Comparison of ENCODE assay signal across 8 cellular contexts in the genomic region with DNA sequence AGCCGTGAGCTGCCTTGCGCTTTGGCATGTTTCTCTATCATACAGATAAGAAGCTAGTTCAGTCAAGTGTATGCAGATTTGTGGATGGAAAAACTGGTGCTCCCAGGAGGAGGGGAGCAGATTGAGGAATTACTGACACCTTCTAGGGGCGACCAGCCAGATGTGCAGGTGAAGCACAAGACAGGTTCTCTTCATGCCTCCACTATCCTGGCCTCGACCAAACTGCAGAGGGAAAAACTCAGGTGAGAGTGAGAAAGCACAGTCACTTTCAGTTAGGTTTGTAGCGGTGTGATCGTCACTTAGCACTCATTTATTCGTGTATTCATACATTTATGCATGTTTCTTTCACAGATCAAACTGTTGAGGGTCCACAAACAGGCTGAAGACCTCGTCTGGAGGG. TPM values are rescaled to one million over a fixed set of nuclear protein-coding genes. Genes with fewer than 3 reads are reported as not detected.
DNase-seq lines count a peak whose midpoint lies in the region; ATAC-seq and TF ChIP-seq lines count a peak whose summit lies in the region.

No MANE protein-coding gene starts in this region.

- CTCF ChIA-PET in RWPE1 (lab: Yijun Ruan, JAX): interaction anchor here (0.6 kb wide), 1 partner anchor 22 kb away, joined by 3 read pairs; no protein-coding TSS in a partner anchor

- no peaks in the 10 kb centered on the region for H3K27me3 ChIP-seq in esophagus muscularis mucosa

- 28% methylated on average over 8 of the region's 8 CpGs for WGBS in esophagus muscularis mucosa

- H3K9ac ChIP-seq in ES-I3 (ENCODE audit: low read depth, low read length): peak overlapping the region; percentile 92

- H3K36me3 ChIP-seq in ES-I3 (ENCODE audit: insufficient read depth, low read length) (no peaks in the 10 kb centered on the region), esophagus muscularis mucosa (peaks cover 0 to 20% (median 8%) of the 10 kb centered on the region in 4 donors)

- peak overlapping the region; percentile 77 to 99 (median 86) for H3K4me3 ChIP-seq in esophagus muscularis mucosa

- no peak for TF ChIP-seq EP300 in esophagus muscularis mucosa (IDR thresholded peaks at IDR 0.05)

- intact Hi-C loops in esophagus muscularis mucosa (cut with DNase I): loop anchor here (2.0 to 5.0 kb wide), 2 partner anchors 21 to 38 kb away; partner anchors contain the start of genes PGAM2 and POLM
- intact Hi-C loops in posterior vena cava (cut with DNase I): no loop called here

- POLR2A ChIA-PET in RWPE1 (lab: Yijun Ruan, JAX; ENCODE audit: low non-redundant PET): interaction anchor here (0.7 kb wide), 1 partner anchor 426 kb away, joined by 4 read pairs; no protein-coding TSS in a partner anchor

- DNase-seq in RWPE1 (ENCODE audit: low spot score) (no peak), esophagus muscularis mucosa (ENCODE audit: extremely low spot score) (no peak), posterior vena cava (ENCODE audit: low spot score) (peak; percentile 5), NCI-H1092 treated with DMSO at 0.1 percent for 48 hours (lab: John Stamatoyannopoulos, UW) (no peak), T1000 (lab: John Stamatoyannopoulos, UW) (no peak)

- no peak for ATAC-seq in GM18520 (IDR thresholded peaks at IDR 0.05; ENCODE audit: unreplicated experiment)
- no peak for ATAC-seq in HG03095 (IDR thresholded peaks at IDR 0.05; ENCODE audit: unreplicated experiment)

- H3K9me3 ChIP-seq in ES-I3 (ENCODE audit: control insufficient read depth, insufficient read depth, low read length) (no peaks in the 10 kb centered on the region), esophagus muscularis mucosa (no peaks in the 10 kb centered on the region)

- H3K27ac ChIP-seq in RWPE1 (peak overlapping the region; percentile 86), esophagus muscularis mucosa (replicated peaks in 1 of 4) (peak overlapping the region; percentile 85 to 93 (median 86))

- H3K4me1 ChIP-seq in ES-I3 (ENCODE audit: insufficient read depth, low read length): no peaks in the 10 kb centered on the region
- peaks cover 34 to 58% (median 47%) of the 10 kb centered on the region in 4 donors for H3K4me1 ChIP-seq in esophagus muscularis mucosa

- TF ChIP-seq POLR2A in esophagus muscularis mucosa (IDR thresholded peaks at IDR 0.05; ENCODE audit: low read depth): no peak

- TF ChIP-seq CTCF in RWPE1 (conservative IDR thresholded peaks at IDR 0.05; ENCODE audit: low read depth) (no peak), esophagus muscularis mucosa (IDR thresholded peaks at IDR 0.05) (no peak)

RNA-seq across cellular contexts. Expression of gene DBNL, which starts 0.6 kb away (rescaled TPM):
- total RNA-seq in esophagus muscularis mucosa: 100 to 1,000 TPM in 3 of 4 donors, 10 to 100 TPM in 1; 93.9 to 122 (median 115) TPM
- total RNA-seq in posterior vena cava: 10 to 100 TPM; 82.8 to 91.0 TPM

RNA-seq across cellular contexts. Expression of gene PGAM2, which starts 21.5 kb away (rescaled TPM):
- total RNA-seq in esophagus muscularis mucosa (1 to 10 TPM in 1 of 4 donors, under 1 TPM in 2, not detected in 1; 0.52 to 1.8 (median 0.66) TPM), posterior vena cava (1 to 10 TPM; 1.6 to 2.1 TPM)

RNA-seq across cellular contexts. Expression of gene POLM, which starts 38.4 kb away (rescaled TPM):
- 10 to 100 TPM; 12.4 to 32.3 (median 26.5) TPM for total RNA-seq in esophagus muscularis mucosa
- 10 to 100 TPM in 1 of 2 donors, 1 to 10 TPM in 1; 9.4 to 16.9 TPM for total RNA-seq in posterior vena cava

RNA-seq across cellular contexts. Expression of gene SPDYE1, which starts 46.2 kb away (rescaled TPM):
- total RNA-seq in esophagus muscularis mucosa (under 1 TPM in 1 of 4 donors, not detected in 3; 0.11 TPM), posterior vena cava (not detected)
